Comparison of ENCODE assay signal across 23 cellular contexts in genomic region chr1:217115404-217116380, GRCh38.
"Had no signal": no experiment of that assay in that cellular context is flagged by ENCODE, and none has a peak within 500 bp of the region (broad histone marks: within the 10 kb centered on the region; RNA-seq: fewer than 3 reads in every experiment).

No MANE protein-coding gene starts in this region.

- H3K4me3 ChIP-seq: gastrocnemius medialis, left ventricle myocardium inferior, neural progenitor cell, prostate gland, right atrium auricular region, thyroid gland had no signal

- ATAC-seq: activated naive CD8-positive, alpha-beta T cell treated with anti-CD3 and anti-CD28 coated beads, Interleukin-2, amount 50 U/mL, for 24 hours; gastrocnemius medialis had no signal

- H3K27ac ChIP-seq: gastrocnemius medialis, left ventricle myocardium inferior, neural progenitor cell, prostate gland, right atrium auricular region, thyroid gland, VCaP had no signal

- H3K27me3 ChIP-seq: gastrocnemius medialis, neural progenitor cell, right atrium auricular region, thyroid gland had no signal

- DNase-seq: activated CD4-positive, alpha-beta T cell treated with anti-CD3 and anti-CD28 coated beads, Interleukin-2, amount 50 U/mL, for 1 hour; activated CD4-positive, CD25-positive, alpha-beta regulatory T cell treated with anti-CD3 and anti-CD28 coated beads, Interleukin-2, amount 50 U/mL, for 72 hours; activated CD8-positive, alpha-beta memory T cell treated with anti-CD3 and anti-CD28 coated beads for 24 hours; activated CD8-positive, alpha-beta memory T cell treated with anti-CD3 and anti-CD28 coated beads, Interleukin-2, amount 50 U/mL, for 48 hours; activated effector memory CD4-positive, alpha-beta T cell treated with Interleukin-2 at 50 U/mL for 16 hours; activated naive CD4-positive, alpha-beta T cell treated with anti-CD3 and anti-CD28 coated beads, Interleukin-2, amount 10 ng/mL, durations not matched to agents 7 days and 5 days; activated naive CD8-positive, alpha-beta T cell treated with anti-CD3 and anti-CD28 coated beads, Interleukin-2, amount 50 U/mL, for 24 hours; activated T-cell treated with anti-CD3 and anti-CD28 coated beads, Interleukin-2, amount 50 U/mL, for 48 hours; anterior cingulate cortex; central memory CD4-positive, alpha-beta T cell; endodermal cell; erythroblast; gastrocnemius medialis; head of caudate nucleus; left ventricle myocardium inferior; stimulated activated CD4-positive, alpha-beta T cell treated with anti-CD3 and anti-CD28 coated beads, Interleukin-12 subunit alpha, Interleukin-12 subunit beta, amount 100 ng/mL, for 4 hours; stimulated activated CD4-positive, alpha-beta T cell treated with anti-CD3 and anti-CD28 coated beads, Interleukin-1b, Interleukin-23, amount 100 ng/mL, for 48 hours; stimulated activated naive CD4-positive, alpha-beta T cell treated with Interleukin-2 at 50 U/mL for 16 hours; thyroid gland had no signal

- H2AFZ ChIP-seq: neural progenitor cell had no signal

- H3K9ac ChIP-seq: neural progenitor cell had no signal

- H3K36me3 ChIP-seq: gastrocnemius medialis, left ventricle myocardium inferior, neural progenitor cell, prostate gland, right atrium auricular region, thyroid gland had no signal

- H3K9me3 ChIP-seq: gastrocnemius medialis, left ventricle myocardium inferior, prostate gland, thyroid gland had no signal

- H3K4me2 ChIP-seq: neural progenitor cell had no signal

- H3K4me1 ChIP-seq: gastrocnemius medialis, left ventricle myocardium inferior, neural progenitor cell, prostate gland, right atrium auricular region, thyroid gland had no signal
